In genomic region chr7:134694299-134694698, GRCh38 we compare ENCODE assay signal across 13 cellular contexts. TPM values are rescaled to one million over a fixed set of nuclear protein-coding genes. Genes with fewer than 3 reads are reported as not detected.
DNase-seq lines count a peak whose midpoint lies in the region; FAIRE-seq and TF ChIP-seq lines count a peak whose summit lies in the region.
"Had no signal": no experiment of that assay in that cellular context is flagged by ENCODE, and none has a peak within 500 bp of the region (broad histone marks: within the 10 kb centered on the region; RNA-seq: fewer than 3 reads in every experiment).

No MANE protein-coding gene starts in this region.

- H3K4me3 ChIP-seq in GM12875 (ENCODE audit: low read depth, low read length) = no peak overlapping the region
- H3K4me3 ChIP-seq in WERI-Rb-1 (ENCODE audit: low read depth, low read length) = no peak overlapping the region
- H3K4me3 ChIP-seq in iPS DF 6.9 (ENCODE audit: low read length) = no peak overlapping the region
- no peak overlapping the region for H3K4me3 ChIP-seq in esophagus muscularis mucosa

- peaks cover 0 to 3% (median 0%) of the 10 kb centered on the region in 3 donors for H3K36me3 Mint-ChIP-seq in immature natural killer cell

- H3K4me1 ChIP-seq in iPS DF 6.9 (ENCODE audit: control insufficient read depth, insufficient read depth, low read length) (no peaks in the 10 kb centered on the region), esophagus muscularis mucosa (peaks cover 14 to 72% (median 53%) of the 10 kb centered on the region in 4 donors)

- H3K4me3 Mint-ChIP-seq in immature natural killer cell = no peak overlapping the region

- DNase-seq in ACHN (peak; percentile 14), WERI-Rb-1 (no peak), iPS DF 6.9 (ENCODE audit: low read depth, low spot score) (peak; percentile 37), immature natural killer cell (no peak), ecto neural progenitor cell (ENCODE audit: low spot score) (no peak), esophagus muscularis mucosa (ENCODE audit: extremely low spot score) (no peak), RCC 7860 (ENCODE audit: low spot score) (no peak)
- DNase-seq: effector CD8-positive, alpha-beta T cell; left cardiac atrium; NCI-H226; T-helper 2 cell had no signal

- H3K27ac ChIP-seq in WERI-Rb-1 (no peak overlapping the region), iPS DF 6.9 (ENCODE audit: low read length) (no peak overlapping the region), esophagus muscularis mucosa (replicated peaks in 1 of 4) (peak overlapping the region in 2 of 4 donors; percentile 57 to 82)

- WGBS in iPS DF 6.9 (ENCODE audit: insufficient coverage, insufficient read length) = no CpG with 5 or more reads among the region's 7 CpGs
- 84% methylated on average over 7 of the region's 7 CpGs for WGBS in esophagus muscularis mucosa

- no peak for TF ChIP-seq POLR2A in esophagus muscularis mucosa (IDR thresholded peaks at IDR 0.05; ENCODE audit: low read depth)

- intact Hi-C loops in esophagus muscularis mucosa (cut with DNase I) = loop anchor here (5.0 to 10.0 kb wide), 2 partner anchors 58 to 291 kb away; partner anchors contain the start of gene AGBL3

- TF ChIP-seq EP300 in esophagus muscularis mucosa (IDR thresholded peaks at IDR 0.05) = no peak

- no peaks in the 10 kb centered on the region for H3K27me3 ChIP-seq in WERI-Rb-1 (ENCODE audit: insufficient read depth, low read depth, severe bottlenecking)
- H3K27me3 ChIP-seq in iPS DF 6.9 (ENCODE audit: control insufficient read depth, insufficient read depth, low read length) = no peaks in the 10 kb centered on the region
- H3K27me3 ChIP-seq in esophagus muscularis mucosa = no peaks in the 10 kb centered on the region

- H3K27ac Mint-ChIP-seq in immature natural killer cell = no peak overlapping the region

- peaks cover 0 to 2% of the 10 kb centered on the region in 2 donors for H3K4me1 Mint-ChIP-seq in immature natural killer cell

- H3K36me3 ChIP-seq in WERI-Rb-1 (no peaks in the 10 kb centered on the region), iPS DF 6.9 (ENCODE audit: control insufficient read depth, insufficient read depth, low read length) (no peaks in the 10 kb centered on the region), esophagus muscularis mucosa (no peaks in the 10 kb centered on the region)

- FAIRE-seq in RCC 7860 (lab: Jason Lieb, UNC) = no peak
- FAIRE-seq: D721Med had no signal

- H3K9me3 Mint-ChIP-seq in immature natural killer cell = no peaks in the 10 kb centered on the region

- H3K9me3 ChIP-seq in WERI-Rb-1 (ENCODE audit: severe bottlenecking) (no peaks in the 10 kb centered on the region), iPS DF 6.9 (ENCODE audit: control insufficient read depth, insufficient read depth, low read length) (no peaks in the 10 kb centered on the region), esophagus muscularis mucosa (no peaks in the 10 kb centered on the region)

- TF ChIP-seq CTCF in GM12875 (IDR thresholded peaks at IDR 0.05; ENCODE audit: borderline replicate concordance, insufficient read depth, low read depth, low read length) = peak; percentile 49; the same call in 1 of the 2 replicates
- TF ChIP-seq CTCF in WERI-Rb-1 (IDR thresholded peaks at IDR 0.05; ENCODE audit: low read depth, low read length) = peak; percentile 54
- peak in 1 of 3 experiments; percentile 7 for TF ChIP-seq CTCF in esophagus muscularis mucosa (IDR thresholded peaks at IDR 0.05)

- in situ Hi-C loops in ACHN (cut with HindIII; ENCODE audit: low pct_ligation_motif_present, low pct_unique_long_range_greater_than_20kb, low sequenced_read_pairs) = no loop called here

- H3K27me3 Mint-ChIP-seq in immature natural killer cell (ENCODE audit: low read depth in 3 of 3) = peaks cover 1 to 7% (median 4%) of the 10 kb centered on the region in 3 donors

RNA-seq across cellular contexts. Expression of gene BPGM, which starts 47.6 kb away (rescaled TPM):
- 10 to 100 TPM; 58.3 to 71.3 (median 59.5) TPM for polyA plus RNA-seq in immature natural killer cell
- total RNA-seq in esophagus muscularis mucosa = 10 to 100 TPM; 19.1 to 29.4 (median 22.7) TPM

Comparison
In these comparisons a context has a peak if more than half of its experiments do, and no peak if none do; other contexts are left out.
1. DNase-seq: peak in ACHN (single experiment) and iPS DF 6.9 (single experiment); none in WERI-Rb-1 (single experiment), immature natural killer cell (0 of 3), ecto neural progenitor cell (single experiment), esophagus muscularis mucosa (single experiment) and RCC 7860 (single experiment).